Comparison of ENCODE assay signal across 1 cellular context in the genomic region with DNA sequence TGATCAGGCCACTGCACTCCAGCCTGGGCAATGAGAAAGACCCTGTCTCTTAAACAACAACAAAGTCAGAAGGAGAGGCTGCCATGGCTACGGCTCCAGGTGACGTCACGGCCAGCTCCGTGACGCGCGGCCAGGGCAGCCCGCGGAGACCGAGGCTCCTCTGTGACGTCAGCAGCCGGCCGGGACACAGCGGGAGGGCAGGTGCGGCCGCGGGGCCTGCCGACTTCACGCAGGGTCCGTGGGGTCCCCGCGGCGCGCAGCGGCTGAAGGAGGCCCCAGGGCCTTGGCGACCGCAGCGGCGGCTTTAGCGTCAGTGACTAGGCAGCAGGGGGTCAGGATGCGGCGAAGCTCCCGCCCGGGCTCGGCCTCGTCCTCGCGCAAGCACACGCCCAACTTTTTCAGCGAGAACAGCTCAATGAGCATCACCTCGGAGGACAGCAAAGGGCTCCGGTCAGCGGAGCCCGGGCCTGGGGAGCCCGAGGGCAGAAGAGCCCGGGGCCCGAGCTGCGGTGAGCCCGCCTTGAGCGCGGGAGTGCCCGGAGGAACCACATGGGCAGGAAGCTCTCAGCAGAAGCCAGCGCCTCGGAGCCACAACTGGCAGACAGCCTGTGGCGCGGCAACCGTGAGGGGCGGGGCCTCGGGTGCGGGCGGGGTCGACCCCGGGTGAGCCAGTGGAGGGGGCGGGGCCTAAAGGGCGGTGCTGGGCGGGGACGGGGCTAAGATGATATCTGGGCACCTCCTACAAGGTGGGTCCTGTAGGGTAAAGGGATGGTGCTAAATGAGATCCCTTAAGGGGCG.
A peak's percentile ranks its signal among the peaks of the same experiment; 100 is the strongest.
TF ChIP-seq lines count a peak whose summit lies in the region.

A gene with protein sequence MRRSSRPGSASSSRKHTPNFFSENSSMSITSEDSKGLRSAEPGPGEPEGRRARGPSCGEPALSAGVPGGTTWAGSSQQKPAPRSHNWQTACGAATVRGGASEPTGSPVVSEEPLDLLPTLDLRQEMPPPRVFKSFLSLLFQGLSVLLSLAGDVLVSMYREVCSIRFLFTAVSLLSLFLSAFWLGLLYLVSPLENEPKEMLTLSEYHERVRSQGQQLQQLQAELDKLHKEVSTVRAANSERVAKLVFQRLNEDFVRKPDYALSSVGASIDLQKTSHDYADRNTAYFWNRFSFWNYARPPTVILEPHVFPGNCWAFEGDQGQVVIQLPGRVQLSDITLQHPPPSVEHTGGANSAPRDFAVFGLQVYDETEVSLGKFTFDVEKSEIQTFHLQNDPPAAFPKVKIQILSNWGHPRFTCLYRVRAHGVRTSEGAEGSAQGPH (plus strand): TSS at position 163 of the 798 bp plus-strand sequence. CDS start 175 bp downstream, at position 338.

TF ChIP-seq in HepG2, 621 proteins besides CTCF, POLR2A, EP300 and RAD21 (continued from another document and continues in another):
- TF ChIP-seq, protein P1, sequence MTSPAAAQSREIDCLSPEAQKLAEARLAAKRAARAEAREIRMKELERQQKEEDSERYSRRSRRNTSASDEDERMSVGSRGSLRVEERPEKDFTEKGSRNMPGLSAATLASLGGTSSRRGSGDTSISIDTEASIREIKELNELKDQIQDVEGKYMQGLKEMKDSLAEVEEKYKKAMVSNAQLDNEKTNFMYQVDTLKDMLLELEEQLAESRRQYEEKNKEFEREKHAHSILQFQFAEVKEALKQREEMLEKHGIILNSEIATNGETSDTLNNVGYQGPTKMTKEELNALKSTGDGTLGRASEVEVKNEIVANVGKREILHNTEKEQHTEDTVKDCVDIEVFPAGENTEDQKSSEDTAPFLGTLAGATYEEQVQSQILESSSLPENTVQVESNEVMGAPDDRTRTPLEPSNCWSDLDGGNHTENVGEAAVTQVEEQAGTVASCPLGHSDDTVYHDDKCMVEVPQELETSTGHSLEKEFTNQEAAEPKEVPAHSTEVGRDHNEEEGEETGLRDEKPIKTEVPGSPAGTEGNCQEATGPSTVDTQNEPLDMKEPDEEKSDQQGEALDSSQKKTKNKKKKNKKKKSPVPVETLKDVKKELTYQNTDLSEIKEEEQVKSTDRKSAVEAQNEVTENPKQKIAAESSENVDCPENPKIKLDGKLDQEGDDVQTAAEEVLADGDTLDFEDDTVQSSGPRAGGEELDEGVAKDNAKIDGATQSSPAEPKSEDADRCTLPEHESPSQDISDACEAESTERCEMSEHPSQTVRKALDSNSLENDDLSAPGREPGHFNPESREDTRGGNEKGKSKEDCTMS (CRISPR knock-in tag; conservative IDR thresholded peaks at IDR 0.05), result 0 out of 2 replicates have a peak, but pooled peaks have one; percentile 49
- TF ChIP-seq, protein P2, sequence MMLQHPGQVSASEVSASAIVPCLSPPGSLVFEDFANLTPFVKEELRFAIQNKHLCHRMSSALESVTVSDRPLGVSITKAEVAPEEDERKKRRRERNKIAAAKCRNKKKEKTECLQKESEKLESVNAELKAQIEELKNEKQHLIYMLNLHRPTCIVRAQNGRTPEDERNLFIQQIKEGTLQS (CRISPR knock-in tag; IDR thresholded peaks at IDR 0.05), result peak; percentile 73; the same call in 1 of the 2 replicates
- TF ChIP-seq POLR2AphosphoS5 (IDR thresholded peaks at IDR 0.05; ENCODE audit: low read depth, low read length) (peak; percentile 79), ZSCAN29 (CRISPR knock-in tag; conservative IDR thresholded peaks at IDR 0.05) (no peak), ZNF350 (CRISPR knock-in tag; IDR thresholded peaks at IDR 0.05; ENCODE audit: borderline replicate concordance, low read depth) (peak; percentile 78; the same call in 1 of the 2 replicates), THAP11 (CRISPR knock-in tag; IDR thresholded peaks at IDR 0.05) (peak; percentile 79), SNRNP70 (IDR thresholded peaks at IDR 0.05; ENCODE audit: low read depth, low read length) (no peak), ZNF660 (CRISPR knock-in tag; IDR thresholded peaks at IDR 0.05; ENCODE audit: borderline replicate concordance, low read depth) (peak; percentile 70; the same call in 1 of the 2 replicates), ZNF761 (CRISPR knock-in tag; conservative IDR thresholded peaks at IDR 0.05) (peak; percentile 97), NFE2L2 (IDR thresholded peaks at IDR 0.05; ENCODE audit: low read length) (no peak), MXI1 (IDR thresholded peaks at IDR 0.05; ENCODE audit: borderline replicate concordance, low read depth, low read length) (peak; percentile 96; the same call in 2 of the 3 replicates), DMAP1 (CRISPR knock-in tag; IDR thresholded peaks at IDR 0.05) (peak; percentile 60), MAFG (CRISPR knock-in tag; IDR thresholded peaks at IDR 0.05) (peak; percentile 78), ZBTB21 (CRISPR knock-in tag; IDR thresholded peaks at IDR 0.05) (peak; percentile 98), RFXANK (CRISPR knock-in tag; IDR thresholded peaks at IDR 0.05) (peak; percentile 78), MTA3 (CRISPR knock-in tag; IDR thresholded peaks at IDR 0.05) (no peak), ETV5 (CRISPR knock-in tag; IDR thresholded peaks at IDR 0.05; ENCODE audit: borderline replicate concordance) (peak; percentile 71), TCF12 (IDR thresholded peaks at IDR 0.05) (no peak), TCF12 (CRISPR knock-in tag; IDR thresholded peaks at IDR 0.05) (no peak), MED8 (CRISPR knock-in tag; IDR thresholded peaks at IDR 0.05; ENCODE audit: insufficient replicate concordance) (no peak), SOX5 (CRISPR knock-in tag; IDR thresholded peaks at IDR 0.05; ENCODE audit: borderline replicate concordance) (no peak), ZNF33B (CRISPR knock-in tag; IDR thresholded peaks at IDR 0.05) (peak; percentile 98), ZNF432 (CRISPR knock-in tag; IDR thresholded peaks at IDR 0.05; ENCODE audit: borderline replicate concordance) (no peak), HMGA1 (CRISPR knock-in tag; conservative IDR thresholded peaks at IDR 0.05) (no peak), ZFX (CRISPR knock-in tag; IDR thresholded peaks at IDR 0.05; ENCODE audit: low read depth) (peak; percentile 92), NBN (conservative IDR thresholded peaks at IDR 0.05) (no peak), ZNF776 (CRISPR knock-in tag; IDR thresholded peaks at IDR 0.05) (peak; percentile 92; the same call in 1 of the 2 replicates), FOSL2 (CRISPR knock-in tag; IDR thresholded peaks at IDR 0.05) (peak; percentile 35; the same call in 1 of the 2 replicates)
- TF ChIP-seq, protein P3, sequence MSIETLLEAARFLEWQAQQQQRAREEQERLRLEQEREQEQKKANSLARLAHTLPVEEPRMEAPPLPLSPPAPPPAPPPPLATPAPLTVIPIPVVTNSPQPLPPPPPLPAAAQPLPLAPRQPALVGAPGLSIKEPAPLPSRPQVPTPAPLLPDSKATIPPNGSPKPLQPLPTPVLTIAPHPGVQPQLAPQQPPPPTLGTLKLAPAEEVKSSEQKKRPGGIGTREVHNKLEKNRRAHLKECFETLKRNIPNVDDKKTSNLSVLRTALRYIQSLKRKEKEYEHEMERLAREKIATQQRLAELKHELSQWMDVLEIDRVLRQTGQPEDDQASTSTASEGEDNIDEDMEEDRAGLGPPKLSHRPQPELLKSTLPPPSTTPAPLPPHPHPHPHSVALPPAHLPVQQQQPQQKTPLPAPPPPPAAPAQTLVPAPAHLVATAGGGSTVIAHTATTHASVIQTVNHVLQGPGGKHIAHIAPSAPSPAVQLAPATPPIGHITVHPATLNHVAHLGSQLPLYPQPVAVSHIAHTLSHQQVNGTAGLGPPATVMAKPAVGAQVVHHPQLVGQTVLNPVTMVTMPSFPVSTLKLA (IDR thresholded peaks at IDR 0.05), result no peak; the same call in none of the 2 replicates
- TF ChIP-seq, protein P4, sequence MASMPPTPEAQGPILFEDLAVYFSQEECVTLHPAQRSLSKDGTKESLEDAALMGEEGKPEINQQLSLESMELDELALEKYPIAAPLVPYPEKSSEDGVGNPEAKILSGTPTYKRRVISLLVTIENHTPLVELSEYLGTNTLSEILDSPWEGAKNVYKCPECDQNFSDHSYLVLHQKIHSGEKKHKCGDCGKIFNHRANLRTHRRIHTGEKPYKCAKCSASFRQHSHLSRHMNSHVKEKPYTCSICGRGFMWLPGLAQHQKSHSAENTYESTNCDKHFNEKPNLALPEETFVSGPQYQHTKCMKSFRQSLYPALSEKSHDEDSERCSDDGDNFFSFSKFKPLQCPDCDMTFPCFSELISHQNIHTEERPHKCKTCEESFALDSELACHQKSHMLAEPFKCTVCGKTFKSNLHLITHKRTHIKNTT (CRISPR knock-in tag; IDR thresholded peaks at IDR 0.05), result no peak
- TF ChIP-seq, protein P5, sequence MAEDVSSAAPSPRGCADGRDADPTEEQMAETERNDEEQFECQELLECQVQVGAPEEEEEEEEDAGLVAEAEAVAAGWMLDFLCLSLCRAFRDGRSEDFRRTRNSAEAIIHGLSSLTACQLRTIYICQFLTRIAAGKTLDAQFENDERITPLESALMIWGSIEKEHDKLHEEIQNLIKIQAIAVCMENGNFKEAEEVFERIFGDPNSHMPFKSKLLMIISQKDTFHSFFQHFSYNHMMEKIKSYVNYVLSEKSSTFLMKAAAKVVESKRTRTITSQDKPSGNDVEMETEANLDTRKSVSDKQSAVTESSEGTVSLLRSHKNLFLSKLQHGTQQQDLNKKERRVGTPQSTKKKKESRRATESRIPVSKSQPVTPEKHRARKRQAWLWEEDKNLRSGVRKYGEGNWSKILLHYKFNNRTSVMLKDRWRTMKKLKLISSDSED (CRISPR knock-in tag; IDR thresholded peaks at IDR 0.05), result peak; percentile 99
- TF ChIP-seq, protein P6, sequence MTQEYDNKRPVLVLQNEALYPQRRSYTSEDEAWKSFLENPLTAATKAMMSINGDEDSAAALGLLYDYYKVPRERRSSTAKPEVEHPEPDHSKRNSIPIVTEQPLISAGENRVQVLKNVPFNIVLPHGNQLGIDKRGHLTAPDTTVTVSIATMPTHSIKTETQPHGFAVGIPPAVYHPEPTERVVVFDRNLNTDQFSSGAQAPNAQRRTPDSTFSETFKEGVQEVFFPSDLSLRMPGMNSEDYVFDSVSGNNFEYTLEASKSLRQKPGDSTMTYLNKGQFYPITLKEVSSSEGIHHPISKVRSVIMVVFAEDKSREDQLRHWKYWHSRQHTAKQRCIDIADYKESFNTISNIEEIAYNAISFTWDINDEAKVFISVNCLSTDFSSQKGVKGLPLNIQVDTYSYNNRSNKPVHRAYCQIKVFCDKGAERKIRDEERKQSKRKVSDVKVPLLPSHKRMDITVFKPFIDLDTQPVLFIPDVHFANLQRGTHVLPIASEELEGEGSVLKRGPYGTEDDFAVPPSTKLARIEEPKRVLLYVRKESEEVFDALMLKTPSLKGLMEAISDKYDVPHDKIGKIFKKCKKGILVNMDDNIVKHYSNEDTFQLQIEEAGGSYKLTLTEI (CRISPR knock-in tag; conservative IDR thresholded peaks at IDR 0.05), result no peak
- TF ChIP-seq, protein P7, sequence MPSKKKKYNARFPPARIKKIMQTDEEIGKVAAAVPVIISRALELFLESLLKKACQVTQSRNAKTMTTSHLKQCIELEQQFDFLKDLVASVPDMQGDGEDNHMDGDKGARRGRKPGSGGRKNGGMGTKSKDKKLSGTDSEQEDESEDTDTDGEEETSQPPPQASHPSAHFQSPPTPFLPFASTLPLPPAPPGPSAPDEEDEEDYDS (CRISPR knock-in tag; IDR thresholded peaks at IDR 0.05), result peak; percentile 86; the same call in 1 of the 2 replicates
- TF ChIP-seq, protein P8, sequence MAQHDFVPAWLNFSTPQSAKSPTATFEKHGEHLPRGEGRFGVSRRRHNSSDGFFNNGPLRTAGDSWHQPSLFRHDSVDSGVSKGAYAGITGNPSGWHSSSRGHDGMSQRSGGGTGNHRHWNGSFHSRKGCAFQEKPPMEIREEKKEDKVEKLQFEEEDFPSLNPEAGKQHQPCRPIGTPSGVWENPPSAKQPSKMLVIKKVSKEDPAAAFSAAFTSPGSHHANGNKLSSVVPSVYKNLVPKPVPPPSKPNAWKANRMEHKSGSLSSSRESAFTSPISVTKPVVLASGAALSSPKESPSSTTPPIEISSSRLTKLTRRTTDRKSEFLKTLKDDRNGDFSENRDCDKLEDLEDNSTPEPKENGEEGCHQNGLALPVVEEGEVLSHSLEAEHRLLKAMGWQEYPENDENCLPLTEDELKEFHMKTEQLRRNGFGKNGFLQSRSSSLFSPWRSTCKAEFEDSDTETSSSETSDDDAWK (CRISPR knock-in tag; IDR thresholded peaks at IDR 0.05), result no peak
- TF ChIP-seq, protein P9, sequence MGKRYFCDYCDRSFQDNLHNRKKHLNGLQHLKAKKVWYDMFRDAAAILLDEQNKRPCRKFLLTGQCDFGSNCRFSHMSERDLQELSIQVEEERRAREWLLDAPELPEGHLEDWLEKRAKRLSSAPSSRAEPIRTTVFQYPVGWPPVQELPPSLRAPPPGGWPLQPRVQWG (CRISPR knock-in tag; IDR thresholded peaks at IDR 0.05; ENCODE audit: borderline replicate concordance, low read depth), result 0 out of 2 replicates have a peak, but pooled peaks have one; percentile 32
- TF ChIP-seq, protein P10, sequence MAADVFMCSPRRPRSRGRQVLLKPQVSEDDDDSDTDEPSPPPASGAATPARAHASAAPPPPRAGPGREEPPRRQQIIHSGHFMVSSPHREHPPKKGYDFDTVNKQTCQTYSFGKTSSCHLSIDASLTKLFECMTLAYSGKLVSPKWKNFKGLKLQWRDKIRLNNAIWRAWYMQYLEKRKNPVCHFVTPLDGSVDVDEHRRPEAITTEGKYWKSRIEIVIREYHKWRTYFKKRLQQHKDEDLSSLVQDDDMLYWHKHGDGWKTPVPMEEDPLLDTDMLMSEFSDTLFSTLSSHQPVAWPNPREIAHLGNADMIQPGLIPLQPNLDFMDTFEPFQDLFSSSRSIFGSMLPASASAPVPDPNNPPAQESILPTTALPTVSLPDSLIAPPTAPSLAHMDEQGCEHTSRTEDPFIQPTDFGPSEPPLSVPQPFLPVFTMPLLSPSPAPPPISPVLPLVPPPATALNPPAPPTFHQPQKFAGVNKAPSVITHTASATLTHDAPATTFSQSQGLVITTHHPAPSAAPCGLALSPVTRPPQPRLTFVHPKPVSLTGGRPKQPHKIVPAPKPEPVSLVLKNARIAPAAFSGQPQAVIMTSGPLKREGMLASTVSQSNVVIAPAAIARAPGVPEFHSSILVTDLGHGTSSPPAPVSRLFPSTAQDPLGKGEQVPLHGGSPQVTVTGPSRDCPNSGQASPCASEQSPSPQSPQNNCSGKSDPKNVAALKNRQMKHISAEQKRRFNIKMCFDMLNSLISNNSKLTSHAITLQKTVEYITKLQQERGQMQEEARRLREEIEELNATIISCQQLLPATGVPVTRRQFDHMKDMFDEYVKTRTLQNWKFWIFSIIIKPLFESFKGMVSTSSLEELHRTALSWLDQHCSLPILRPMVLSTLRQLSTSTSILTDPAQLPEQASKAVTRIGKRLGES (CRISPR knock-in tag; IDR thresholded peaks at IDR 0.05; ENCODE audit: borderline replicate concordance), result peak; percentile 88
- TF ChIP-seq, protein P11, sequence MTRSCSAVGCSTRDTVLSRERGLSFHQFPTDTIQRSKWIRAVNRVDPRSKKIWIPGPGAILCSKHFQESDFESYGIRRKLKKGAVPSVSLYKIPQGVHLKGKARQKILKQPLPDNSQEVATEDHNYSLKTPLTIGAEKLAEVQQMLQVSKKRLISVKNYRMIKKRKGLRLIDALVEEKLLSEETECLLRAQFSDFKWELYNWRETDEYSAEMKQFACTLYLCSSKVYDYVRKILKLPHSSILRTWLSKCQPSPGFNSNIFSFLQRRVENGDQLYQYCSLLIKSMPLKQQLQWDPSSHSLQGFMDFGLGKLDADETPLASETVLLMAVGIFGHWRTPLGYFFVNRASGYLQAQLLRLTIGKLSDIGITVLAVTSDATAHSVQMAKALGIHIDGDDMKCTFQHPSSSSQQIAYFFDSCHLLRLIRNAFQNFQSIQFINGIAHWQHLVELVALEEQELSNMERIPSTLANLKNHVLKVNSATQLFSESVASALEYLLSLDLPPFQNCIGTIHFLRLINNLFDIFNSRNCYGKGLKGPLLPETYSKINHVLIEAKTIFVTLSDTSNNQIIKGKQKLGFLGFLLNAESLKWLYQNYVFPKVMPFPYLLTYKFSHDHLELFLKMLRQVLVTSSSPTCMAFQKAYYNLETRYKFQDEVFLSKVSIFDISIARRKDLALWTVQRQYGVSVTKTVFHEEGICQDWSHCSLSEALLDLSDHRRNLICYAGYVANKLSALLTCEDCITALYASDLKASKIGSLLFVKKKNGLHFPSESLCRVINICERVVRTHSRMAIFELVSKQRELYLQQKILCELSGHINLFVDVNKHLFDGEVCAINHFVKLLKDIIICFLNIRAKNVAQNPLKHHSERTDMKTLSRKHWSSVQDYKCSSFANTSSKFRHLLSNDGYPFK (CRISPR knock-in tag; IDR thresholded peaks at IDR 0.05; ENCODE audit: borderline replicate concordance), result peak; percentile 94
